Comparison of ENCODE assay signal across 9 cellular contexts in the genomic region with DNA sequence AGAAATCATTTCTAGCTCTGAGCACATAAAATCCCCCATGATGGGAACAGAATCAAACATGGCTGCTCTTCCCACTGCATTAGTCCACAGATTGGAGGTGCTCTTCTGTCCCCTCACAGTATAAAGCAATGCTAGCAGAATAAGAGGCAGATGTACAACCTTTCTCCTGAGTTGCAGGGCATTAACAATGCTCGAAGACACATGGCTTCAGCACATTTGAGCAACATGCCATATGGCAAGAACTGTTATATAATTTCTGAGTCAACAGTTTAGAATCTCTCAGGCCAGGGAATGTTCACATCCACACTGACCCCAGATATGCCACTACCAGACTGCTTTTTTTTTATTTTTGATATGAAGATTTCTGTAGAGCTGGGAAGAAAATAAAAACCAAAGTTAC.
DNase-seq lines count a peak whose midpoint lies in the region; ATAC-seq and TF ChIP-seq lines count a peak whose summit lies in the region.
"Had no signal": no experiment of that assay in that cellular context is flagged by ENCODE, and none has a peak within 500 bp of the region (broad histone marks: within the 10 kb centered on the region; RNA-seq: fewer than 3 reads in every experiment).

No MANE protein-coding gene starts in this region.

- TF ChIP-seq CTCF in dorsolateral prefrontal cortex (IDR thresholded peaks at IDR 0.05 in 54 of 56, conservative IDR thresholded peaks at IDR 0.05 in 2 of 56; ENCODE audit: low read depth in 1 of 56, partially characterized antibody in 56 of 56), result no peak

- DNase-seq in Ammon's horn (ENCODE audit: low spot score) (peak; percentile 37), NCI-H69 (lab: John Stamatoyannopoulos, UW) (peak; percentile 28), dorsolateral prefrontal cortex (peak in 1 of 10 donors; percentile 53), myocyte (ENCODE audit: low read depth) (peak; percentile 56)
- DNase-seq: activated CD4-positive, alpha-beta T cell treated with anti-CD3 and anti-CD28 coated beads, Interleukin-2, amount 50 U/mL, for 4 hours had no signal

- H3K27ac ChIP-seq in dorsolateral prefrontal cortex, result peak overlapping the region; percentile 74 to 98 (median 92)

- H3K4me3 ChIP-seq in dorsolateral prefrontal cortex, result peak overlapping the region in 1 of 59 donors; percentile 11

- ATAC-seq in GM19397 (IDR thresholded peaks at IDR 0.05; ENCODE audit: unreplicated experiment) (no peak), GM21515 (IDR thresholded peaks at IDR 0.05; ENCODE audit: unreplicated experiment) (no peak), HG03025 (IDR thresholded peaks at IDR 0.05; ENCODE audit: low FRiP score, unreplicated experiment) (no peak), HG02852 (IDR thresholded peaks at IDR 0.05; ENCODE audit: unreplicated experiment) (no peak)

- intact Hi-C loops in dorsolateral prefrontal cortex (cut with DNase I), result loop anchor here (2.0 to 10.0 kb wide), 3 partner anchors 53 to 255 kb away; partner anchors contain the start of genes KIF13A (in 1 of the 2) and NHLRC1 (in 1 of the 2)

- no peaks in the 10 kb centered on the region for H3K27me3 ChIP-seq in dorsolateral prefrontal cortex
